ENCODE assay signal across 15 cellular contexts in genomic region chr19:38018694-38019426, GRCh38.
"Had no signal": no experiment of that assay in that cellular context is flagged by ENCODE, and none has a peak within 500 bp of the region (broad histone marks: within the 10 kb centered on the region; RNA-seq: fewer than 3 reads in every experiment).

No MANE protein-coding gene starts in this region.

- H3K27me3 ChIP-seq: ascending aorta, breast epithelium had no signal

- ATAC-seq: activated CD8-positive, alpha-beta memory T cell treated with anti-CD3 and anti-CD28 coated beads, Interleukin-2, amount 10 ng/mL, durations not matched to agents 7 days and 5 days; naive thymus-derived CD8-positive, alpha-beta T cell had no signal

- DNase-seq: activated CD4-positive, alpha-beta T cell treated with anti-CD3 and anti-CD28 coated beads, Interleukin-2, amount 50 U/mL, for 48 hours; activated CD8-positive, alpha-beta memory T cell treated with anti-CD3 and anti-CD28 coated beads, Interleukin-2, amount 10 ng/mL, durations not matched to agents 7 days and 5 days; activated naive CD4-positive, alpha-beta T cell treated with anti-CD3 and anti-CD28 coated beads for 36 hours; activated T-cell treated with anti-CD3 and anti-CD28 coated beads, Interleukin-2, amount 50 U/mL, for 1 hour; dermis blood vessel endothelial cell; foreskin melanocyte; naive thymus-derived CD8-positive, alpha-beta T cell; posterior cingulate gyrus had no signal

- H3K4me3 ChIP-seq: ascending aorta, breast epithelium, lung, smooth muscle cell, thoracic aorta had no signal

- H3K27ac ChIP-seq: ascending aorta, breast epithelium, epithelial cell of prostate, thoracic aorta had no signal

- H3K9me3 ChIP-seq: ascending aorta, breast epithelium, thoracic aorta had no signal

- H3K36me3 ChIP-seq: ascending aorta, breast epithelium, thoracic aorta had no signal

- FAIRE-seq: islet of Langerhans had no signal

- H3K4me1 ChIP-seq: ascending aorta, breast epithelium had no signal

- H3K4me2 ChIP-seq: smooth muscle cell had no signal
